Comparison of ENCODE assay signal across 8 cellular contexts in the genomic region with DNA sequence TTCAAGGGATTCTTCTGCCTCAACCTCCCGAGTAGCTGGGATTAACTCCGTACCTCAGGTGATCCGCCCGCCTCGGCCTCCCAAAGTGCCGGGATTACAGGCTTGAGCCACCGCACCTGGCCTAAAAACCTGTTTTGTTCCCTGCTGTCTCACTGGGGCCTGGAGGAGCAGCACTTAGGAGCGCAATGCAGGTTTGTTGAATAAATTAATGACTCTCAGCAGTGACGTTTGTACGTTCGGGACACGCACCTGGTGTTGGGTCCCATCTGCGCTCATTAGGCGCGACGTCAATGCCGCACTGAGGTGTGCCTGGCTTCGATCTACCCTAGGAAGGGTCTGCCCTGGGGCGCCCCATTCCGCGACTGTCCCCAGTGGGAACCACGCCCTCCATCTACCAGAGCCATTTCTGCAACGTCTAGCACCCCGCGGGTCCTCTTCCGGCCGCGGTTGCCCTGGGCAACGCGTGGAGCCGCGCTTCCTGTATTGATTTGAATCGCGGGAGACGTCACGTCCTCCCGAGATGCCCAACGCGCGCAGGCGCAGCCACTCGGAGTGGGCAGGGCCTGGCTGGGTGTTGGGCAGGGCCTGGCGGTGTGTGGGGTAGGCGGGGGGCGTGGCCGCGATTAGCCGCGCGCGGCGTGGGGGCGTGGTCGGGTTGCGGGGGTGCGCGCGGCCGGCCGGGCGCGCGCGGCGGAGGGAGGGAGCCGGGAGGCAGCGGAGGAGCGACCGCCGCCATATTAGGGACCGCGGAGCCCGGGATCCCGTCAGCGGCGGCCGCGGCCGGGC. TPM values are rescaled to one million over a fixed set of nuclear protein-coding genes. Genes with fewer than 3 reads are reported as not detected.
DNase-seq lines count a peak whose midpoint lies in the region; ATAC-seq and TF ChIP-seq lines count a peak whose summit lies in the region.

A gene (plus strand): TSS at position 714 of the 786 bp plus-strand sequence. CDS start 16,679 bp downstream, outside the sequence.

- H3K27ac Mint-ChIP-seq in naive thymus-derived CD8-positive, alpha-beta T cell, result peak within 1 kb of the TSS; percentile 95 to 100 (median 99)

- peaks cover 51% of the 10 kb centered on the region for H3K79me2 ChIP-seq in DND-41 (ENCODE audit: insufficient read depth, low read length)
- H3K79me2 ChIP-seq in GM23248 (ENCODE audit: insufficient read depth), result peaks cover 45% of the 10 kb centered on the region
- peaks cover 45% of the 10 kb centered on the region for H3K79me2 ChIP-seq in fibroblast of lung (ENCODE audit: control insufficient read depth, insufficient read depth, low read length)

- H3K27me3 Mint-ChIP-seq in naive thymus-derived CD8-positive, alpha-beta T cell, result no peaks in the 10 kb centered on the region

- H3K4me1 Mint-ChIP-seq in naive thymus-derived CD8-positive, alpha-beta T cell, result peaks cover 23 to 55% (median 47%) of the 10 kb centered on the region in 4 donors

- peak; percentile 90 for ATAC-seq in DND-41 (ENCODE audit: insufficient read depth, low read depth)
- peak; percentile 85 to 91 for ATAC-seq in naive thymus-derived CD8-positive, alpha-beta T cell

- H3K36me3 Mint-ChIP-seq in naive thymus-derived CD8-positive, alpha-beta T cell, result peaks cover 0 to 17% (median 0%) of the 10 kb centered on the region in 3 donors

- no peaks in the 10 kb centered on the region for H3K9me3 Mint-ChIP-seq in naive thymus-derived CD8-positive, alpha-beta T cell

- H3K27me3 ChIP-seq in DND-41 (ENCODE audit: insufficient read depth, low read length, poor library complexity) (no peaks in the 10 kb centered on the region), GM23248 (replicated peaks; ENCODE audit: insufficient read depth) (no peaks in the 10 kb centered on the region), fibroblast of lung (ENCODE audit: control insufficient read depth, insufficient read depth, low read length) (no peaks in the 10 kb centered on the region)

- WGBS in GM23248 (ENCODE audit: low coverage in 1 of 2, low lambda C conversion rate in 2 of 2, missing lambda C conversion rate in 2 of 2), 2 experiments, result 2 to 4% methylated on average over 40 to 62 of the region's 79 CpGs

- H3K27ac ChIP-seq in DND-41 (ENCODE audit: low read length) (peak within 1 kb of the TSS; percentile 98), GM23248 (peak within 1 kb of the TSS; percentile 76), fibroblast of lung (ENCODE audit: insufficient read depth, low read length) (peak within 1 kb of the TSS; percentile 90)

- H4K20me1 ChIP-seq in DND-41 (ENCODE audit: insufficient read depth, low read length) (peaks cover 35% of the 10 kb centered on the region), GM23248 (ENCODE audit: insufficient read depth) (no peaks in the 10 kb centered on the region), fibroblast of lung (ENCODE audit: control insufficient read depth, extremely low read depth, insufficient read depth, low read length) (no peaks in the 10 kb centered on the region)

- peak within 1 kb of the TSS; percentile 90 for H3K4me2 ChIP-seq in DND-41 (ENCODE audit: insufficient read depth, low read length)
- peak within 1 kb of the TSS; percentile 89 for H3K4me2 ChIP-seq in GM23248 (ENCODE audit: unreplicated experiment)
- peak within 1 kb of the TSS; percentile 98 for H3K4me2 ChIP-seq in fibroblast of lung (ENCODE audit: extremely low read depth, insufficient read depth, low read length)

- H3K4me1 ChIP-seq in DND-41 (ENCODE audit: insufficient read depth, low read length) (peaks cover 48% of the 10 kb centered on the region), GM23248 (ENCODE audit: insufficient read depth) (peaks cover 8% of the 10 kb centered on the region; the same call in 1 of the 2 replicates), fibroblast of lung (ENCODE audit: control insufficient read depth, extremely low read depth, insufficient read depth, low read length) (peaks cover 2% of the 10 kb centered on the region)

- H3K4me3 ChIP-seq in DND-41 (ENCODE audit: low read depth in 1 of 2, low read length in 2 of 2) (peak within 1 kb of the TSS; percentile 81 to 95), GM23248 (peak within 1 kb of the TSS; percentile 87), fibroblast of lung (replicated peaks in 1 of 4; ENCODE audit: control extremely low read depth in 1 of 4, insufficient read depth in 1 of 4, low read depth in 3 of 4, low read length in 4 of 4) (peak within 1 kb of the TSS; percentile 82 to 93 (median 86))

- peak within 1 kb of the TSS; percentile 80 to 99 (median 94) for H3K4me3 Mint-ChIP-seq in naive thymus-derived CD8-positive, alpha-beta T cell

- H3K9me2 ChIP-seq in GM23248 (ENCODE audit: insufficient read depth), result no peaks in the 10 kb centered on the region

- POLR2A ChIA-PET in naive thymus-derived CD8-positive, alpha-beta T cell (lab: Charles Lee), result interaction anchor here (0.7 to 2.3 kb wide), 9 partner anchors 11 to 1163 kb away, joined by 3 to 17 read pairs (median 3); a partner anchor contains a TSS

- H3F3A ChIP-seq in GM23248 (ENCODE audit: insufficient read depth), result peaks cover 6% of the 10 kb centered on the region; the same call in 1 of the 2 replicates

- TF ChIP-seq CTCF in DND-41 (IDR thresholded peaks at IDR 0.05; ENCODE audit: borderline replicate concordance, extremely low read depth, low read length, poor library complexity, severe bottlenecking), result peak; percentile 18
- TF ChIP-seq CTCF in fibroblast of lung (conservative IDR thresholded peaks at IDR 0.05 in 1 of 2, IDR thresholded peaks at IDR 0.05 in 1 of 2; ENCODE audit: low read depth in 1 of 2, low read length in 2 of 2), result no peak

- DNase-seq in DND-41, result peak; percentile 100
- peak; percentile 100 for DNase-seq in GM23248
- peak; percentile 93 to 95 for DNase-seq in Kasumi-1 (lab: John Stamatoyannopoulos, UW)
- peak; percentile 98 for DNase-seq in RPMI7951 (ENCODE audit: low read depth)
- DNase-seq in activated T-helper 1 cell treated with anti-CD3 and anti-CD28 coated beads, Interleukin-2, amount 50 U/mL, for 16 hours (ENCODE audit: low read depth in 1 of 2, low spot score in 1 of 2), result peak; percentile 99 to 100
- peak; percentile 97 to 98 for DNase-seq in fibroblast of lung (ENCODE audit: low read depth in 2 of 2)
- DNase-seq in naive thymus-derived CD8-positive, alpha-beta T cell, result peak; percentile 95 to 100 (median 100)
- DNase-seq in stimulated activated naive CD4-positive, alpha-beta T cell (lab: John Stamatoyannopoulos, UW), result peak; percentile 98 to 100 (median 99)

- in situ Hi-C loops in GM23248 (cut with MboI), result no loop called here

- H3K9ac ChIP-seq in DND-41 (ENCODE audit: low read depth, low read length), result peak within 1 kb of the TSS; percentile 94
- peak within 1 kb of the TSS; percentile 93 for H3K9ac ChIP-seq in GM23248
- peak within 1 kb of the TSS; percentile 89 for H3K9ac ChIP-seq in fibroblast of lung (ENCODE audit: insufficient read depth, low read length)

- H3K9me3 ChIP-seq in DND-41 (ENCODE audit: insufficient read depth, low read length, severe bottlenecking), result no peaks in the 10 kb centered on the region
- H3K9me3 ChIP-seq in GM23248 (ENCODE audit: low read depth), result no peaks in the 10 kb centered on the region
- H3K9me3 ChIP-seq in fibroblast of lung (ENCODE audit: control insufficient read depth, insufficient read depth, low read depth, low read length), result no peaks in the 10 kb centered on the region

- H2AFZ ChIP-seq in DND-41 (ENCODE audit: low read depth, low read length), result peak within 1 kb of the TSS; percentile 95
- peak within 1 kb of the TSS; percentile 96 for H2AFZ ChIP-seq in GM23248
- peak within 1 kb of the TSS; percentile 98 for H2AFZ ChIP-seq in fibroblast of lung (ENCODE audit: low read length)

- H3K36me3 ChIP-seq in DND-41 (ENCODE audit: insufficient read depth, low read length) (peaks cover 31% of the 10 kb centered on the region), GM23248 (ENCODE audit: low read depth) (no peaks in the 10 kb centered on the region), fibroblast of lung (ENCODE audit: control insufficient read depth, insufficient read depth, low read length) (peaks cover 9% of the 10 kb centered on the region)

RNA-seq across cellular contexts. Expression of the gene that starts here (rescaled TPM):
- 36.5 and 61.3 TPM in 2 replicates for total RNA-seq in GM23248 (2014; rRNA removed; shearing (Covaris generic))
- polyA plus RNA-seq in GM23248 (2016; fragmentation: Nextera tagmentation; extraction: Ambion mirVana) (32.3 and 38.4 TPM in 2 replicates), fibroblast of lung (15.0 and 21.3 TPM in 2 replicates)
- 37.2 and 48.2 TPM in 2 replicates for total RNA-seq in RPMI7951 (2014; rRNA removed; shearing (Covaris generic))
- 19.3 and 38.0 TPM in 2 replicates for total RNA-seq in fibroblast of lung
- polyA plus RNA-seq in fibroblast of lung (2012), result 25.1 and 36.2 TPM in 2 replicates
- 48.1 and 60.6 TPM in 2 replicates for polyA minus RNA-seq in fibroblast of lung (ENCODE audit: low replicate concordance)
- total RNA-seq in naive thymus-derived CD8-positive, alpha-beta T cell, result 10 to 100 TPM; 61.2 to 65.1 TPM
- 10 to 100 TPM in 1 of 3 donors, 1 to 10 TPM in 2; 8.1 to 11.8 (median 9.5) TPM for polyA plus RNA-seq in naive thymus-derived CD8-positive, alpha-beta T cell

Comparison
In these comparisons a context has a peak if more than half of its experiments do, and no peak if none do; other contexts are left out.
1. Peak in every context shown above with its lines: DNase-seq, ATAC-seq, H3K4me3 ChIP-seq and H3K27ac ChIP-seq.